In the genomic region with DNA sequence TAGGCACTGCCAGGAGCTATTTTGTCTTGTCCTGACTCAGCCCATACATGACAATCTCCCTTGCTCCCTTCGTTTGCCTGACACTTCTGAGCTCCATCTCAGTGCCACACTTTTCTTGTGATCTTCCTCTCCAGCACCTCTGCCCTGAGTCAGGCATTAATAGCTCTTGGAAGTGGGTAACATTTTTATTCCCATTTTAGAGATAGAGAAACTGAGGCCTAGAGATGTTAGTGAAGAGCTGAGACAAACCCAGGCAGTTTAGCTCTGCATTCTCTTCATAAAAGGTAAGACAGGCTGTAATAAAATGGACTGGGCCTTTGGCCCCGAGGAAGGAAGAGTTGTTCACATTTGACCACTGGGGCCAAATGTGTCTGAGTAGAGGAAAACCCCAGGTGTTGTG, we compare ENCODE assay signal across 35 cellular contexts.
DNase-seq lines count a peak whose midpoint lies in the region; ATAC-seq, FAIRE-seq and TF ChIP-seq lines count a peak whose summit lies in the region.
"Had no signal": no experiment of that assay in that cellular context is flagged by ENCODE, and none has a peak within 500 bp of the region (broad histone marks: within the 10 kb centered on the region; RNA-seq: fewer than 3 reads in every experiment).

No MANE protein-coding gene starts in this region.

- H2BK5ac ChIP-seq in mesendoderm (ENCODE audit: low read length): no peak overlapping the region

- no TSS peak for BruUV-seq in HepG2 (replicated peaks; lab: Mats Ljungman, UMichigan)
- no TSS peak for BruUV-seq in K562 (replicated peaks; lab: Mats Ljungman, UMichigan)

- ATAC-seq in HepG2: no peak
- no peak for ATAC-seq in right lobe of liver
- ATAC-seq in K562: no peak
- ATAC-seq in HG03571 (IDR thresholded peaks at IDR 0.05; ENCODE audit: unreplicated experiment): no peak
- ATAC-seq: A549; CD8-positive, alpha-beta T cell had no signal

- no peaks in the 10 kb centered on the region for H3K79me1 ChIP-seq in mesendoderm (ENCODE audit: low read length)

- no peak overlapping the region for H3K27ac ChIP-seq in right atrium auricular region
- H3K27ac ChIP-seq in HepG2 (ENCODE audit: extremely low read length, insufficient read depth, low read length): no peak overlapping the region
- H3K27ac ChIP-seq in right lobe of liver: no peak overlapping the region
- no peak overlapping the region for H3K27ac ChIP-seq in K562 (ENCODE audit: extremely low read depth, low read depth, low read length)
- peak overlapping the region; percentile 3 for H3K27ac ChIP-seq in mesendoderm (ENCODE audit: low read depth, low read length)
- H3K27ac ChIP-seq: 22Rv1; A549; BLaER1; BLaER1 treated with 17β-estradiol and CSF1 and Interleukin-3, amounts not matched to agents 10 nM and 100 nM; C4-2B had no signal

- no peak overlapping the region for H2AK5ac ChIP-seq in mesendoderm (ENCODE audit: low read length)

- H3K36me3 ChIP-seq in right atrium auricular region (no peaks in the 10 kb centered on the region), HepG2 (replicated peaks in 1 of 2; ENCODE audit: control insufficient read depth in 1 of 2, insufficient read depth in 2 of 2, low read length in 2 of 2) (no peaks in the 10 kb centered on the region), right lobe of liver (no peaks in the 10 kb centered on the region), K562 (ENCODE audit: control insufficient read depth, insufficient read depth, low read length) (no peaks in the 10 kb centered on the region), mesendoderm (ENCODE audit: control insufficient read depth, insufficient read depth, low read length) (no peaks in the 10 kb centered on the region)
- H3K36me3 ChIP-seq: BE2C; BLaER1; BLaER1 treated with 17β-estradiol and CSF1 and Interleukin-3, amounts not matched to agents 10 nM and 100 nM had no signal

- H3K79me2 ChIP-seq in HepG2 (ENCODE audit: insufficient read depth, low read length) (no peaks in the 10 kb centered on the region), K562 (ENCODE audit: control insufficient read depth, insufficient read depth, low read length) (no peaks in the 10 kb centered on the region), mesendoderm (ENCODE audit: control insufficient read depth, insufficient read depth, low read length) (no peaks in the 10 kb centered on the region)

- no peak for TF ChIP-seq POLR2A in HepG2 (IDR thresholded peaks at IDR 0.05; ENCODE audit: insufficient read depth in 1 of 2, low read depth in 2 of 2, low read length in 2 of 2)
- TF ChIP-seq POLR2A in right lobe of liver (IDR thresholded peaks at IDR 0.05): no peak
- no peak for TF ChIP-seq POLR2A in K562 (conservative IDR thresholded peaks at IDR 0.05)

- TF ChIP-seq RAD21 in HepG2 (CRISPR knock-in tag; IDR thresholded peaks at IDR 0.05) (no peak), K562 (CRISPR knock-in tag; conservative IDR thresholded peaks at IDR 0.05 in 1 of 2, IDR thresholded peaks at IDR 0.05 in 1 of 2) (no peak)

- POLR2A ChIA-PET in HepG2 (lab: Yijun Ruan, JAX) (no interaction called here), K562 (lab: Yijun Ruan, JAX) (no interaction called here)

- DNase-seq in cardiac septum (ENCODE audit: low spot score) (peak; percentile 14), right atrium auricular region (ENCODE audit: low spot score) (no peak), HepG2 (ENCODE audit: low spot score) (no peak), right lobe of liver (no peak), K562 (ENCODE audit: extremely low read depth in 1 of 4, low spot score in 3 of 4) (no peak), mesendoderm (no peak), superior temporal gyrus (ENCODE audit: extremely low spot score) (no peak)
- DNase-seq: 8988T; ACHN; AML-193; BE2C; C1 segment of cervical spinal cord; Caco-2; Calu3; CD4-positive, alpha-beta memory T cell; CD4-positive, alpha-beta T cell; CD4-positive, CD25-positive, alpha-beta regulatory T cell; CD8-positive, alpha-beta memory T cell; CD8-positive, alpha-beta T cell; COR-L47; DMS 273 treated with DMSO at 0.1 percent for 48 hours; DMS153; DMS53; DMS79; DMS79 treated with DMSO at 0.1 percent for 48 hours; DND-41; EL had no signal

- intact Hi-C loops in cardiac septum (cut with DNase I): no loop called here
- intact Hi-C loops in HepG2 (cut with micrococcal nuclease; ENCODE audit: unreplicated experiment): no loop called here
- intact Hi-C loops in right lobe of liver (cut with DNase I): no loop called here
- intact Hi-C loops in K562 (cut with micrococcal nuclease): no loop called here

- no peak overlapping the region for H2BK120ac ChIP-seq in mesendoderm (ENCODE audit: low read depth, low read length)

- H3K9me3 ChIP-seq in right atrium auricular region: peaks cover 0 to 8% of the 10 kb centered on the region in 2 donors
- H3K9me3 ChIP-seq in HepG2 (ENCODE audit: low read length): no peaks in the 10 kb centered on the region
- no peaks in the 10 kb centered on the region for H3K9me3 ChIP-seq in right lobe of liver
- H3K9me3 ChIP-seq in K562 (replicated peaks; ENCODE audit: control insufficient read depth, insufficient read depth, low read depth, low read length): no peaks in the 10 kb centered on the region
- H3K9me3 ChIP-seq: A549; BE2C; BLaER1; BLaER1 treated with 17β-estradiol and CSF1 and Interleukin-3, amounts not matched to agents 10 nM and 100 nM; Caco-2 had no signal

- H3K56ac ChIP-seq in mesendoderm (ENCODE audit: low read length): no peak overlapping the region

- TF ChIP-seq EP300 in HepG2 (IDR thresholded peaks at IDR 0.05; ENCODE audit: low read depth in 2 of 2, low read length in 2 of 2) (no peak), HepG2 (CRISPR knock-in tag; IDR thresholded peaks at IDR 0.05; ENCODE audit: borderline replicate concordance) (no peak), K562 (IDR thresholded peaks at IDR 0.05; ENCODE audit: low read length) (no peak)

- WGBS in HepG2 (ENCODE audit: low lambda C conversion rate): 2% methylated on average over 2 of the region's 2 CpGs
- WGBS in right lobe of liver (ENCODE audit: insufficient coverage, low coverage, low lambda C conversion rate, missing lambda C conversion rate): 60% methylated on average over 2 of the region's 2 CpGs
- 5% methylated on average over 2 of the region's 2 CpGs for WGBS in K562 (ENCODE audit: insufficient coverage, low coverage, missing lambda C conversion rate)
- WGBS in mesendoderm (ENCODE audit: extremely low coverage, insufficient coverage, low lambda C conversion rate): no CpG with 5 or more reads among the region's 2 CpGs

- H3K23ac ChIP-seq in mesendoderm (ENCODE audit: low read length): no peak overlapping the region

- H4K20me1 ChIP-seq in HepG2 (ENCODE audit: insufficient read depth, low read length) (no peaks in the 10 kb centered on the region), K562 (replicated peaks; ENCODE audit: control insufficient read depth, insufficient read depth, low read length) (no peaks in the 10 kb centered on the region; the same call in 1 of the 2 replicates)
- H4K20me1 ChIP-seq: BLaER1; BLaER1 treated with 17β-estradiol and CSF1 and Interleukin-3, amounts not matched to agents 10 nM and 100 nM had no signal

- no peak for TF ChIP-seq CTCF in right atrium auricular region (IDR thresholded peaks at IDR 0.05)
- TF ChIP-seq CTCF in HepG2 (CRISPR knock-in tag; IDR thresholded peaks at IDR 0.05): no peak
- TF ChIP-seq CTCF in right lobe of liver (IDR thresholded peaks at IDR 0.05): no peak
- TF ChIP-seq CTCF in K562 (IDR thresholded peaks at IDR 0.05 in 2 of 3, conservative IDR thresholded peaks at IDR 0.05 in 1 of 3; ENCODE audit: insufficient read depth in 2 of 3, low read depth in 1 of 3, low read length in 3 of 3): no peak

- H3K4me1 ChIP-seq in right atrium auricular region (no peaks in the 10 kb centered on the region), HepG2 (ENCODE audit: insufficient read depth, low read length) (no peaks in the 10 kb centered on the region), right lobe of liver (no peaks in the 10 kb centered on the region), K562 (replicated peaks in 1 of 2; ENCODE audit: control insufficient read depth in 2 of 2, insufficient read depth in 2 of 2, low read length in 2 of 2) (no peaks in the 10 kb centered on the region), mesendoderm (ENCODE audit: control insufficient read depth, low read depth, low read length) (no peaks in the 10 kb centered on the region)
- H3K4me1 ChIP-seq: A549; BE2C; BLaER1; BLaER1 treated with 17β-estradiol and CSF1 and Interleukin-3, amounts not matched to agents 10 nM and 100 nM; Caco-2 had no signal

- FAIRE-seq in HepG2 (lab: Jason Lieb, UNC): no peak
- FAIRE-seq in K562 (lab: Jason Lieb, UNC): no peak
- FAIRE-seq: A204.1, A549, D721Med had no signal

- H2AFZ ChIP-seq in HepG2 (ENCODE audit: low read length) (no peak overlapping the region), K562 (ENCODE audit: low read depth, low read length) (no peak overlapping the region)

- H3K18ac ChIP-seq in mesendoderm (ENCODE audit: low read length): no peak overlapping the region

- H3K9ac ChIP-seq in HepG2 (ENCODE audit: insufficient read depth, low read depth, low read length) (no peak overlapping the region), K562 (ENCODE audit: insufficient read depth in 1 of 2, low read depth in 2 of 2, low read length in 2 of 2) (no peak overlapping the region), mesendoderm (ENCODE audit: low read length) (no peak overlapping the region)
- H3K9ac ChIP-seq: BLaER1; BLaER1 treated with 17β-estradiol and CSF1 and Interleukin-3, amounts not matched to agents 10 nM and 100 nM had no signal

- H3K4me2 ChIP-seq in HepG2 (ENCODE audit: low read depth, low read length) (no peak overlapping the region), K562 (ENCODE audit: insufficient read depth, low read length) (no peak overlapping the region), mesendoderm (ENCODE audit: low read length) (no peak overlapping the region)
- H3K4me2 ChIP-seq: A549; BLaER1; BLaER1 treated with 17β-estradiol and CSF1 and Interleukin-3, amounts not matched to agents 10 nM and 100 nM had no signal

- no peak overlapping the region for H3K4ac ChIP-seq in mesendoderm (ENCODE audit: low read depth, low read length)

- H3K9me1 ChIP-seq in K562 (ENCODE audit: control insufficient read depth, insufficient read depth, low read length): no peaks in the 10 kb centered on the region

- H3K4me3 ChIP-seq in right atrium auricular region: no peak overlapping the region
- H3K4me3 ChIP-seq in HepG2 (replicated peaks in 1 of 3; ENCODE audit: insufficient read depth in 1 of 3, low read depth in 2 of 3, low read length in 3 of 3): no peak overlapping the region
- no peak overlapping the region for H3K4me3 ChIP-seq in right lobe of liver
- no peak overlapping the region for H3K4me3 ChIP-seq in K562
- no peak overlapping the region for H3K4me3 ChIP-seq in mesendoderm (ENCODE audit: low read length)
- H3K4me3 ChIP-seq: A549; BLaER1; BLaER1 treated with 17β-estradiol and CSF1 and Interleukin-3, amounts not matched to agents 10 nM and 100 nM had no signal

- H2BK15ac ChIP-seq in mesendoderm (replicated peaks; ENCODE audit: low read depth): no peak overlapping the region

- no peak overlapping the region for H4K8ac ChIP-seq in mesendoderm (ENCODE audit: low read depth, low read length)

- CTCF ChIA-PET in HepG2 (lab: Yijun Ruan, JAX; ENCODE audit: low intra/inter-chr PET ratio, low total read pairs) (no interaction called here), K562 (lab: Yijun Ruan, JAX; ENCODE audit: low intra/inter-chr PET ratio) (no interaction called here)

- H4K5ac ChIP-seq in mesendoderm (ENCODE audit: low read length): no peak overlapping the region

- in situ Hi-C loops in HepG2 (cut with HindIII; ENCODE audit: extremely low pct_ligation_motif_present, low pct_unique_long_range_greater_than_20kb): no loop called here
- in situ Hi-C loops in K562 (cut with MboI): no loop called here

- H3K27me3 ChIP-seq in right atrium auricular region: no peaks in the 10 kb centered on the region
- no peaks in the 10 kb centered on the region; a peak in 1 of 5 replicates for H3K27me3 ChIP-seq in HepG2 (ENCODE audit: control insufficient read depth in 1 of 2, insufficient read depth in 2 of 2, low read length in 2 of 2)
- no peaks in the 10 kb centered on the region for H3K27me3 ChIP-seq in right lobe of liver
- H3K27me3 ChIP-seq in K562 (ENCODE audit: control insufficient read depth in 2 of 2, insufficient read depth in 2 of 2, low read length in 2 of 2): no peaks in the 10 kb centered on the region; a peak in 1 of 5 replicates
- H3K27me3 ChIP-seq in mesendoderm (ENCODE audit: insufficient read depth, low read length, poor library complexity): no peaks in the 10 kb centered on the region
- H3K27me3 ChIP-seq: BE2C; BLaER1; BLaER1 treated with 17β-estradiol and CSF1 and Interleukin-3, amounts not matched to agents 10 nM and 100 nM had no signal
